In the genomic region with DNA sequence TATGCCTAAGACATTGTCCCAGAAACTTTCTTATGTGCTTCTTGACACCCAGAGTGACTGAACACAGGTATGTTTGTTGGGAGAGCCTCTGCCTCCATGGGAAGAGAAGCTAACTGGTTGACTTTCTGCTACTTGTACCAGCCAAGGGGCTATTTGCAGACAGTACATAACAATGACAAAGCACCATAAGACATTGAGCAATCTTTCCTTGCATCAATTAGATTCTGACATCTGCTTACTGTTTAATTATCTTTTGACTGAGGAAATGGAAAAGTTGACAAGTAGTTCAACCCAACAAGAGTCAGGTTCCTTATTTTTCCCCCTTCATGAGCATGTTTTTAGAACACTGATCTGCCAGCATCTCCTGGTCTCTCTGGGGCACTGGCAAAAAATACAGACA, we compare ENCODE assay signal across 27 cellular contexts.
DNase-seq lines count a peak whose midpoint lies in the region; ATAC-seq and TF ChIP-seq lines count a peak whose summit lies in the region.
"Had no signal": no experiment of that assay in that cellular context is flagged by ENCODE, and none has a peak within 500 bp of the region (broad histone marks: within the 10 kb centered on the region; RNA-seq: fewer than 3 reads in every experiment).

No MANE protein-coding gene starts in this region.

- H3K36me3 Mint-ChIP-seq in activated naive CD8-positive, alpha-beta T cell, result peaks cover 3% of the 10 kb centered on the region
- H3K36me3 Mint-ChIP-seq in activated naive CD8-positive, alpha-beta T cell treated with anti-CD3 and anti-CD28 coated beads, Interleukin-2, amount 50 U/mL, for 24 hours (ENCODE audit: low read depth), result no peaks in the 10 kb centered on the region
- H3K36me3 Mint-ChIP-seq in activated T-helper 2 cell treated with anti-CD3 and anti-CD28 coated beads, Interferon-gamma antibody, Interleukin-2, Interleukin-4, amounts not matched to agents 10 μg/mL and 5 μg/mL and 100 μg/mL, durations not matched to agents 14 hours and 24 hours and 36 hours (ENCODE audit: low read depth), result no peaks in the 10 kb centered on the region
- H3K36me3 Mint-ChIP-seq: activated CD4-positive, alpha-beta memory T cell treated with anti-CD3 and anti-CD28 coated beads for 36 hours; naive B cell had no signal

- peak; percentile 44 for TF ChIP-seq POLR2A in erythroblast (IDR thresholded peaks at IDR 0.05; ENCODE audit: low read length)

- POLR2A ChIA-PET in OCI-LY7 (lab: Charles Lee), result no interaction called here

- intact Hi-C loops in activated T-helper 2 cell treated with anti-CD3 and anti-CD28 coated beads, Interferon-gamma antibody, Interleukin-2, Interleukin-4, amounts not matched to agents 10 μg/mL and 5 μg/mL and 100 μg/mL, durations not matched to agents 14 hours and 24 hours and 36 hours (cut with micrococcal nuclease), result no loop called here
- intact Hi-C loops in OCI-LY7 (cut with micrococcal nuclease; ENCODE audit: unreplicated experiment), result no loop called here

- H3K4me1 Mint-ChIP-seq in activated naive CD8-positive, alpha-beta T cell (ENCODE audit: low read depth), result peaks cover 3% of the 10 kb centered on the region
- peaks cover 14% of the 10 kb centered on the region for H3K4me1 Mint-ChIP-seq in activated naive CD8-positive, alpha-beta T cell treated with anti-CD3 and anti-CD28 coated beads, Interleukin-2, amount 50 U/mL, for 24 hours
- H3K4me1 Mint-ChIP-seq in activated T-helper 2 cell treated with anti-CD3 and anti-CD28 coated beads, Interferon-gamma antibody, Interleukin-2, Interleukin-4, amounts not matched to agents 10 μg/mL and 5 μg/mL and 100 μg/mL, durations not matched to agents 14 hours and 24 hours and 36 hours (ENCODE audit: low read depth), result peaks cover 10% of the 10 kb centered on the region
- H3K4me1 Mint-ChIP-seq: activated B cell treated with CpG ODN at 0.5 μM for 24 hours had no signal

- no peak for ATAC-seq in activated naive CD8-positive, alpha-beta T cell treated with anti-CD3 and anti-CD28 coated beads, Interleukin-2, amount 50 U/mL, for 24 hours
- no peak for ATAC-seq in GM21717 (IDR thresholded peaks at IDR 0.05; ENCODE audit: unreplicated experiment)
- ATAC-seq: heart right ventricle; stimulated activated naive CD8-positive, alpha-beta T cell treated with anti-CD3 and anti-CD28 coated beads, Interleukin-15, amount 100 ng/mL, for 72 hours had no signal

- no peak overlapping the region for H3K4me3 Mint-ChIP-seq in activated naive CD8-positive, alpha-beta T cell
- H3K4me3 Mint-ChIP-seq in activated naive CD8-positive, alpha-beta T cell treated with anti-CD3 and anti-CD28 coated beads, Interleukin-2, amount 50 U/mL, for 24 hours, result no peak overlapping the region
- H3K4me3 Mint-ChIP-seq in activated T-helper 2 cell treated with anti-CD3 and anti-CD28 coated beads, Interferon-gamma antibody, Interleukin-2, Interleukin-4, amounts not matched to agents 10 μg/mL and 5 μg/mL and 100 μg/mL, durations not matched to agents 14 hours and 24 hours and 36 hours (ENCODE audit: low read depth), result no peak overlapping the region
- H3K4me3 Mint-ChIP-seq: activated B cell treated with CpG ODN at 0.5 μM for 24 hours; activated CD4-positive, alpha-beta memory T cell treated with anti-CD3 and anti-CD28 coated beads for 36 hours; stimulated activated naive CD8-positive, alpha-beta T cell treated with anti-CD3 and anti-CD28 coated beads, Interleukin-15, amount 100 ng/mL, for 72 hours had no signal

- no peaks in the 10 kb centered on the region for H4K20me1 ChIP-seq in OCI-LY7 (ENCODE audit: insufficient read depth, low read length)

- peak overlapping the region; percentile 23 for H3K27ac Mint-ChIP-seq in activated naive CD8-positive, alpha-beta T cell
- no peak overlapping the region for H3K27ac Mint-ChIP-seq in activated naive CD8-positive, alpha-beta T cell treated with anti-CD3 and anti-CD28 coated beads, Interleukin-2, amount 50 U/mL, for 24 hours
- no peak overlapping the region for H3K27ac Mint-ChIP-seq in activated T-helper 2 cell treated with anti-CD3 and anti-CD28 coated beads, Interferon-gamma antibody, Interleukin-2, Interleukin-4, amounts not matched to agents 10 μg/mL and 5 μg/mL and 100 μg/mL, durations not matched to agents 14 hours and 24 hours and 36 hours
- H3K27ac Mint-ChIP-seq: activated B cell treated with CpG ODN at 0.5 μM for 24 hours; activated CD4-positive, alpha-beta memory T cell treated with anti-CD3 and anti-CD28 coated beads for 36 hours had no signal

- no peaks in the 10 kb centered on the region for H3K79me2 ChIP-seq in OCI-LY7 (ENCODE audit: insufficient read depth, low read depth, low read length)

- no peak overlapping the region for H2AFZ ChIP-seq in OCI-LY7 (ENCODE audit: low read length)

- no peaks in the 10 kb centered on the region for H3K27me3 Mint-ChIP-seq in activated naive CD8-positive, alpha-beta T cell
- H3K27me3 Mint-ChIP-seq in activated naive CD8-positive, alpha-beta T cell treated with anti-CD3 and anti-CD28 coated beads, Interleukin-2, amount 50 U/mL, for 24 hours, result peaks cover 5% of the 10 kb centered on the region
- H3K27me3 Mint-ChIP-seq in activated T-helper 2 cell treated with anti-CD3 and anti-CD28 coated beads, Interferon-gamma antibody, Interleukin-2, Interleukin-4, amounts not matched to agents 10 μg/mL and 5 μg/mL and 100 μg/mL, durations not matched to agents 14 hours and 24 hours and 36 hours (ENCODE audit: low read depth), result peaks cover 9% of the 10 kb centered on the region
- H3K27me3 Mint-ChIP-seq: stimulated activated naive CD8-positive, alpha-beta T cell treated with anti-CD3 and anti-CD28 coated beads, Interleukin-15, amount 100 ng/mL, for 72 hours had no signal

- no peak overlapping the region for H3K4me2 ChIP-seq in OCI-LY7 (ENCODE audit: low read length)

- no TSS peak for BruUV-seq in OCI-LY7 (replicated peaks; lab: Mats Ljungman, UMichigan)

- no peak for DNase-seq in activated naive CD8-positive, alpha-beta T cell treated with anti-CD3 and anti-CD28 coated beads, Interleukin-2, amount 50 U/mL, for 24 hours
- DNase-seq in SIG-M5 treated with dmso at 0.1 percent for 504 hours (lab: John Stamatoyannopoulos, UW; ENCODE audit: unreplicated experiment) (peak; percentile 81), erythroblast (lab: John Stamatoyannopoulos, UW) (no peak), cerebellar cortex (ENCODE audit: low spot score) (no peak), OCI-LY7 (ENCODE audit: low spot score) (no peak)
- DNase-seq in activated T-helper 2 cell treated with anti-CD3 and anti-CD28 coated beads, Interferon-gamma antibody, Interleukin-2, Interleukin-4, amounts not matched to agents 10 μg/mL and 5 μg/mL and 100 μg/mL, durations not matched to agents 14 hours and 24 hours and 36 hours (ENCODE audit: low spot score), result no peak
- DNase-seq: activated B cell treated with CpG ODN at 0.5 μM for 24 hours; activated CD4-positive, alpha-beta memory T cell treated with anti-CD3 and anti-CD28 coated beads for 36 hours; activated gamma-delta T cell treated with Interleukin-2 at 50 U/mL for 16 hours; activated T-cell treated with anti-CD3 and anti-CD28 coated beads for 4 hours; amniotic stem cell; BE2C; heart right ventricle; mesendoderm; naive B cell; NCI-H146; NCI-H2171; NCI-H526; retina; SJCRH30; spleen; stimulated activated CD4-positive, alpha-beta T cell treated with anti-CD3 and anti-CD28 coated beads, Interleukin-4, amount 100 ng/mL, for 24 hours; stimulated activated naive CD8-positive, alpha-beta T cell treated with anti-CD3 and anti-CD28 coated beads, Interleukin-15, amount 100 ng/mL, for 72 hours; T-helper 2 cell had no signal

- no peak overlapping the region for H3K27ac ChIP-seq in OCI-LY7 (ENCODE audit: low read depth, low read length, poor library complexity, severe bottlenecking)
- H3K27ac ChIP-seq: SJCRH30 had no signal

- no peaks in the 10 kb centered on the region for H3K9me3 Mint-ChIP-seq in activated naive CD8-positive, alpha-beta T cell (ENCODE audit: low read depth)
- no peaks in the 10 kb centered on the region for H3K9me3 Mint-ChIP-seq in activated naive CD8-positive, alpha-beta T cell treated with anti-CD3 and anti-CD28 coated beads, Interleukin-2, amount 50 U/mL, for 24 hours
- no peaks in the 10 kb centered on the region for H3K9me3 Mint-ChIP-seq in activated T-helper 2 cell treated with anti-CD3 and anti-CD28 coated beads, Interferon-gamma antibody, Interleukin-2, Interleukin-4, amounts not matched to agents 10 μg/mL and 5 μg/mL and 100 μg/mL, durations not matched to agents 14 hours and 24 hours and 36 hours
- H3K9me3 Mint-ChIP-seq: activated B cell treated with CpG ODN at 0.5 μM for 24 hours; activated CD4-positive, alpha-beta memory T cell treated with anti-CD3 and anti-CD28 coated beads for 36 hours; naive B cell; stimulated activated naive CD8-positive, alpha-beta T cell treated with anti-CD3 and anti-CD28 coated beads, Interleukin-15, amount 100 ng/mL, for 72 hours had no signal

- no peaks in the 10 kb centered on the region for H3K4me1 ChIP-seq in OCI-LY7 (ENCODE audit: insufficient read depth, low read length, poor library complexity, severe bottlenecking)
- H3K4me1 ChIP-seq: BE2C, SJCRH30 had no signal

- H3K9me3 ChIP-seq in OCI-LY7 (ENCODE audit: low read length), result no peaks in the 10 kb centered on the region
- H3K9me3 ChIP-seq: BE2C, heart right ventricle, SJCRH30, spleen, tibial nerve had no signal

- H3K4me3 ChIP-seq in OCI-LY7 (ENCODE audit: low read depth, low read length, poor library complexity, severe bottlenecking), result no peak overlapping the region
- H3K4me3 ChIP-seq: heart right ventricle, SJCRH30, spleen, tibial nerve had no signal

- H3K36me3 ChIP-seq in OCI-LY7 (ENCODE audit: insufficient read depth, low read length), result no peaks in the 10 kb centered on the region
- H3K36me3 ChIP-seq: BE2C, heart right ventricle, SJCRH30, spleen, tibial nerve had no signal

- TF ChIP-seq CTCF in OCI-LY7 (conservative IDR thresholded peaks at IDR 0.05; ENCODE audit: low read length), result no peak

- no peaks in the 10 kb centered on the region for H3K9me2 ChIP-seq in OCI-LY7 (ENCODE audit: insufficient read depth, low read length)

- CTCF ChIA-PET in OCI-LY7 (lab: Charles Lee; ENCODE audit: unreplicated experiment), result no interaction called here
